ENCODE assay signal across 1 cellular context in genomic region chr3:150763122-150763840, GRCh38.
TF ChIP-seq lines count a peak whose summit lies in the region.

Gene SIAH2 (minus strand): TSS chr3:150763169. CDS start chr3:150762849, 320 bp downstream.

TF ChIP-seq in GM12878, 131 proteins besides CTCF, POLR2A, EP300 and RAD21 (continued from another document):
- TF ChIP-seq IRF5 (IDR thresholded peaks at IDR 0.05; ENCODE audit: borderline replicate concordance), result no peak
- peak; percentile 72; the same call in 1 of the 3 replicates for TF ChIP-seq POU2F2 (IDR thresholded peaks at IDR 0.05; ENCODE audit: borderline replicate concordance, low read depth, low read length)
- no peak for TF ChIP-seq CHD2 (IDR thresholded peaks at IDR 0.05; ENCODE audit: borderline replicate concordance, low read depth, low read length)
- TF ChIP-seq NFXL1 (IDR thresholded peaks at IDR 0.05; ENCODE audit: borderline replicate concordance), result peak; percentile 85; the same call in 1 of the 2 replicates
- peak; percentile 36; the same call in 1 of the 2 replicates for TF ChIP-seq CBFB (IDR thresholded peaks at IDR 0.05; ENCODE audit: low read depth)
- TF ChIP-seq WRNIP1 (IDR thresholded peaks at IDR 0.05; ENCODE audit: borderline replicate concordance, low read depth, low read length), result no peak
- TF ChIP-seq POLR2AphosphoS2 (IDR thresholded peaks at IDR 0.05; ENCODE audit: low read depth, low read length), result peak; percentile 65
- no peak for TF ChIP-seq SREBF1 (IDR thresholded peaks at IDR 0.05; ENCODE audit: low read length)
- no peak for TF ChIP-seq E2F8 (IDR thresholded peaks at IDR 0.05; ENCODE audit: low read depth, partially characterized antibody)
- TF ChIP-seq TCF12 (IDR thresholded peaks at IDR 0.05; ENCODE audit: low read depth, low read length), result peak; percentile 72; the same call in 1 of the 2 replicates
- TF ChIP-seq RFX5 (IDR thresholded peaks at IDR 0.05; ENCODE audit: low read depth, low read length), result no peak
- TF ChIP-seq ZNF592 (IDR thresholded peaks at IDR 0.05), result peak; percentile 56; the same call in 1 of the 2 replicates
- 0 out of 2 replicates have a peak, but pooled peaks have one; percentile 52 for TF ChIP-seq RELB (IDR thresholded peaks at IDR 0.05; ENCODE audit: low read depth)
- TF ChIP-seq ELK1 (IDR thresholded peaks at IDR 0.05; ENCODE audit: low read depth, low read length), result 0 out of 2 replicates have a peak, but pooled peaks have one; percentile 39
- peak; percentile 76 for TF ChIP-seq IKZF1 (conservative IDR thresholded peaks at IDR 0.05)
- TF ChIP-seq ZNF687 (IDR thresholded peaks at IDR 0.05), result peak; percentile 87
- TF ChIP-seq USF2 (IDR thresholded peaks at IDR 0.05; ENCODE audit: borderline replicate concordance, low read depth, low read length), result peak; percentile 63
- TF ChIP-seq PAX5 (IDR thresholded peaks at IDR 0.05; ENCODE audit: borderline replicate concordance, low read depth, low read length), result no peak; the same call in 1 of the 2 replicates
- no peak; the same call in 1 of the 2 replicates for TF ChIP-seq HCFC1 (IDR thresholded peaks at IDR 0.05; ENCODE audit: low read length)
- TF ChIP-seq JUNB (IDR thresholded peaks at IDR 0.05), result peak; percentile 37; the same call in 1 of the 2 replicates
- TF ChIP-seq STAT3 (IDR thresholded peaks at IDR 0.05; ENCODE audit: low read depth, low read length), result no peak
- 0 out of 4 replicates have a peak, but pooled peaks of 1 of the 2 experiments have one; percentile 20 for TF ChIP-seq SRF (IDR thresholded peaks at IDR 0.05; ENCODE audit: low read depth in 2 of 2, low read length in 2 of 2)
- TF ChIP-seq USF1 (IDR thresholded peaks at IDR 0.05; ENCODE audit: borderline replicate concordance, extremely low read length, insufficient read depth, low read depth, low read length), result peak; percentile 89
- TF ChIP-seq TARDBP (IDR thresholded peaks at IDR 0.05; ENCODE audit: borderline replicate concordance), result no peak
- TF ChIP-seq HDAC6 (IDR thresholded peaks at IDR 0.05; ENCODE audit: unreplicated experiment), result no peak
- peak; percentile 20 for TF ChIP-seq PBX3 (IDR thresholded peaks at IDR 0.05; ENCODE audit: insufficient replicate concordance, low read depth, low read length)
- TF ChIP-seq KLF5 (IDR thresholded peaks at IDR 0.05; ENCODE audit: partially characterized antibody), result no peak
- peak; percentile 89 for TF ChIP-seq MXI1 (IDR thresholded peaks at IDR 0.05; ENCODE audit: low read depth, low read length)
- peak; percentile 11 for TF ChIP-seq MEF2B (IDR thresholded peaks at IDR 0.05; ENCODE audit: partially characterized antibody, poor library complexity, severe bottlenecking)
- TF ChIP-seq SREBF2 (IDR thresholded peaks at IDR 0.05; ENCODE audit: low read length), result no peak
